20 cellular contexts compared by ENCODE assay signal in the genomic region with DNA sequence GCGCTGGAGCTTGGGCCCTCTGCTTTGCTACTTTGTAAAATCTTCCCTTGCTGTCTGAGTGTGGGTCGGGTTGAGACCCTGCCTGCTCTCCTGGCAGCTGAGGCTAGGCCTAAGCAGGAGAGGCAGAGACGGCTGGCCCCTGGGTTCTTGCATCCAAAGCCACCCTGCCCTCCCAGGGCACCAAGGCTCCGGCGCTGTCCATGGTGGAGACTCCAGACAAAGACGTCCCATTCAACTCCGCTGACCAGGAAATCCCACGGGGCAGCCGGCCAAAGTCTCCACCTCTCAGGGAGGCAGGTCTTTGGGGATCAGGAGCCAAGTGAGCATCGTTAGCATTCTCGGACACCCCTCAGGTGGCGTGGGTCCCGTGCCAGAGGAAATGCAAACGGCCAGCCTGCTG. TPM values are rescaled to one million over a fixed set of nuclear protein-coding genes. Genes with fewer than 3 reads are reported as not detected.
DNase-seq lines count a peak whose midpoint lies in the region; ATAC-seq and TF ChIP-seq lines count a peak whose summit lies in the region.
"Had no signal": no experiment of that assay in that cellular context is flagged by ENCODE, and none has a peak within 500 bp of the region (broad histone marks: within the 10 kb centered on the region; RNA-seq: fewer than 3 reads in every experiment).

No MANE protein-coding gene starts in this region.

- no peak overlapping the region for H2AFZ ChIP-seq in mesenchymal stem cell (ENCODE audit: low read depth, low read length)
- H2AFZ ChIP-seq: PC-9 had no signal

- no peak overlapping the region for H2BK12ac ChIP-seq in mesenchymal stem cell (ENCODE audit: low read length in 2 of 2)

- H3K23ac ChIP-seq in mesenchymal stem cell (ENCODE audit: low read length in 2 of 2): no peak overlapping the region

- 48% methylated on average over 14 of the region's 14 CpGs for WGBS in mesenchymal stem cell

- H4K91ac ChIP-seq in mesenchymal stem cell (ENCODE audit: low read length): no peak overlapping the region

- no peaks in the 10 kb centered on the region for H3K79me1 ChIP-seq in mesenchymal stem cell (replicated peaks; ENCODE audit: low read length, poor library complexity, severe bottlenecking)

- H3K18ac ChIP-seq in mesenchymal stem cell (ENCODE audit: low read depth in 1 of 2, low read length in 2 of 2): no peak overlapping the region

- H3K4me1 Mint-ChIP-seq in Calu3 (ENCODE audit: low read depth, unreplicated experiment) (no peaks in the 10 kb centered on the region), endothelial cell (ENCODE audit: unreplicated experiment) (no peaks in the 10 kb centered on the region)
- H3K4me1 Mint-ChIP-seq: memory B cell had no signal

- H3K9ac ChIP-seq in mesenchymal stem cell (ENCODE audit: low read length): no peak overlapping the region
- H3K9ac ChIP-seq: KMS-11 had no signal

- H3K36me3 Mint-ChIP-seq in Calu3 (ENCODE audit: insufficient read depth, unreplicated experiment) (no peaks in the 10 kb centered on the region), endothelial cell (ENCODE audit: low read depth, unreplicated experiment) (peaks cover 6% of the 10 kb centered on the region)
- H3K36me3 Mint-ChIP-seq: memory B cell had no signal

- intact Hi-C loops in Calu3 (cut with micrococcal nuclease; ENCODE audit: unreplicated experiment): no loop called here

- no peak overlapping the region for H2BK5ac ChIP-seq in mesenchymal stem cell (ENCODE audit: low read depth, low read length, poor library complexity, severe bottlenecking)

- no peak for TF ChIP-seq POLR2A in GM18505 (IDR thresholded peaks at IDR 0.05; ENCODE audit: borderline replicate concordance, extremely low read depth, insufficient read depth, insufficient read length)

- H3K4me3 ChIP-seq in SJCRH30 (no peak overlapping the region), mesenchymal stem cell (ENCODE audit: insufficient read depth in 1 of 2, low read depth in 1 of 2, low read length in 2 of 2) (no peak overlapping the region)
- H3K4me3 ChIP-seq: gastrocnemius medialis, PC-9 had no signal

- H3K27ac ChIP-seq in SJCRH30 (no peak overlapping the region), mesenchymal stem cell (ENCODE audit: low read length, poor library complexity, severe bottlenecking) (no peak overlapping the region)
- H3K27ac ChIP-seq: gastrocnemius medialis, KMS-11, PC-9 had no signal

- no peaks in the 10 kb centered on the region for H3K27me3 ChIP-seq in SJCRH30
- peaks cover 12 to 27% of the 10 kb centered on the region in 2 experiments for H3K27me3 ChIP-seq in mesenchymal stem cell (ENCODE audit: control insufficient read depth in 1 of 2, insufficient read depth in 1 of 2, low read length in 2 of 2)

- no peaks in the 10 kb centered on the region for H3K9me3 Mint-ChIP-seq in Calu3 (ENCODE audit: low read depth, unreplicated experiment)
- no peaks in the 10 kb centered on the region for H3K9me3 Mint-ChIP-seq in endothelial cell (ENCODE audit: unreplicated experiment)
- H3K9me3 Mint-ChIP-seq: memory B cell had no signal

- no peaks in the 10 kb centered on the region for H3K36me3 ChIP-seq in SJCRH30
- peaks cover 0 to 4% of the 10 kb centered on the region in 2 experiments for H3K36me3 ChIP-seq in mesenchymal stem cell (ENCODE audit: control insufficient read depth in 1 of 2, insufficient read depth in 2 of 2, low read depth in 1 of 2, low read length in 2 of 2)
- H3K36me3 ChIP-seq: gastrocnemius medialis had no signal

- no peak overlapping the region for H4K8ac ChIP-seq in mesenchymal stem cell (ENCODE audit: low read length)

- H2AK5ac ChIP-seq in mesenchymal stem cell (ENCODE audit: low read length, severe bottlenecking): no peak overlapping the region

- no peak for TF ChIP-seq CTCF in Calu3 (IDR thresholded peaks at IDR 0.05; ENCODE audit: unreplicated experiment)
- TF ChIP-seq CTCF in endothelial cell (IDR thresholded peaks at IDR 0.05; ENCODE audit: unreplicated experiment): no peak

- H3K4ac ChIP-seq in mesenchymal stem cell (ENCODE audit: low read depth in 1 of 2, low read length in 2 of 2): no peak overlapping the region

- H3K27me3 Mint-ChIP-seq in Calu3 (ENCODE audit: unreplicated experiment) (peaks cover 16% of the 10 kb centered on the region), endothelial cell (ENCODE audit: unreplicated experiment) (peaks cover 7% of the 10 kb centered on the region)

- H3K27ac Mint-ChIP-seq in Calu3 (ENCODE audit: unreplicated experiment) (no peak overlapping the region), endothelial cell (ENCODE audit: unreplicated experiment) (no peak overlapping the region)
- H3K27ac Mint-ChIP-seq: memory B cell had no signal

- no peak overlapping the region for H3K14ac ChIP-seq in mesenchymal stem cell (ENCODE audit: low read length in 2 of 2)

- no peak overlapping the region for H2BK15ac ChIP-seq in mesenchymal stem cell (ENCODE audit: low read depth, poor library complexity, severe bottlenecking)

- H3K9me3 ChIP-seq in SJCRH30 (replicated peaks): peaks cover 10% of the 10 kb centered on the region
- no peaks in the 10 kb centered on the region for H3K9me3 ChIP-seq in mesenchymal stem cell (ENCODE audit: control insufficient read depth, low read length)
- H3K9me3 ChIP-seq: gastrocnemius medialis had no signal

- ATAC-seq in HG03521 (IDR thresholded peaks at IDR 0.05; ENCODE audit: unreplicated experiment) (no peak), GM18505 (IDR thresholded peaks at IDR 0.05; ENCODE audit: unreplicated experiment) (no peak)
- ATAC-seq: gastrocnemius medialis; stimulated activated naive CD8-positive, alpha-beta T cell treated with anti-CD3 and anti-CD28 coated beads, Interleukin-15, Interleukin-2, amounts not matched to agents 100 U/mL and 50 U/mL, for 24 hours had no signal

- no peak overlapping the region for H2BK120ac ChIP-seq in mesenchymal stem cell (ENCODE audit: low read depth, low read length)

- no peak overlapping the region for H3K4me2 ChIP-seq in mesenchymal stem cell (ENCODE audit: low read length, poor library complexity, severe bottlenecking)
- H3K4me2 ChIP-seq: KMS-11, PC-9 had no signal

- CTCF ChIA-PET in Calu3 (lab: Charles Lee): interaction anchor here (1.5 kb wide), 1 partner anchor 93 kb away, joined by 5 read pairs; no protein-coding TSS in a partner anchor

- no TSS peak for BruUV-seq in Calu3 (replicated peaks; lab: Mats Ljungman, UMichigan)

- DNase-seq in Calu3 (peak; percentile 59), SJCRH30 (peak; percentile 51 to 53), endothelial cell (ENCODE audit: low spot score) (peak; percentile 69), mesenchymal stem cell (peak; percentile 51), SKM-1 (lab: John Stamatoyannopoulos, UW; ENCODE audit: unreplicated experiment) (no peak), hippocampal formation (lab: John Stamatoyannopoulos, UW) (no peak)
- DNase-seq: activated naive CD4-positive, alpha-beta T cell treated with Interleukin-2 at 50 U/mL for 16 hours; cortex of kidney; gastrocnemius medialis; NCI-H2171; stimulated activated CD4-positive, alpha-beta T cell treated with anti-CD3 and anti-CD28 coated beads, Interleukin-4, amount 100 ng/mL, for 4 hours; stimulated activated naive CD8-positive, alpha-beta T cell treated with anti-CD3 and anti-CD28 coated beads, Interleukin-15, Interleukin-2, amounts not matched to agents 100 U/mL and 50 U/mL, for 24 hours had no signal

- H3K4me1 ChIP-seq in SJCRH30 (peaks cover 1% of the 10 kb centered on the region; the same call in 1 of the 2 replicates), mesenchymal stem cell (ENCODE audit: control insufficient read depth, insufficient read depth, low read depth, low read length) (peaks cover 7% of the 10 kb centered on the region)

- H3K4me3 Mint-ChIP-seq in Calu3 (ENCODE audit: low read depth, unreplicated experiment) (no peak overlapping the region), endothelial cell (ENCODE audit: unreplicated experiment) (no peak overlapping the region)
- H3K4me3 Mint-ChIP-seq: memory B cell had no signal

RNA-seq across cellular contexts. Expression of a gene that starts 2.6 kb away (rescaled TPM):
- total RNA-seq in Calu3 (2022): not detected in 2 replicates
- total RNA-seq in SJCRH30 (2014; rRNA removed; shearing (Covaris generic)): not detected in 2 replicates
- not detected for total RNA-seq in endothelial cell (ENCODE audit: unreplicated experiment)
- not detected for polyA plus RNA-seq in mesenchymal stem cell (2013, experiment 1 of 2)
- polyA plus RNA-seq in mesenchymal stem cell (2013, experiment 2 of 2): not detected
- total RNA-seq: activated CD8-positive, alpha-beta memory T cell treated with anti-CD3 and anti-CD28 coated beads for 36 hours; gastrocnemius medialis; PC-9; pulmonary artery endothelial cell; T-helper 2 cell treated with Interferon-gamma antibody and Interleukin-4, amounts not matched to agents 100 ng/mL and 5 ng/mL, for 36 hours had no signal

RNA-seq across cellular contexts. Expression of a gene that starts 26.7 kb away (rescaled TPM):
- total RNA-seq in Calu3 (2022) (33.3 and 38.3 TPM in 2 replicates), endothelial cell (ENCODE audit: unreplicated experiment) (1.5 TPM)
- 3.4 and 3.6 TPM in 2 replicates for total RNA-seq in SJCRH30 (2014; rRNA removed; shearing (Covaris generic))
- 0.11 TPM for polyA plus RNA-seq in mesenchymal stem cell (2013, experiment 1 of 2)
- 0.11 TPM for polyA plus RNA-seq in mesenchymal stem cell (2013, experiment 2 of 2)
- total RNA-seq: activated CD8-positive, alpha-beta memory T cell treated with anti-CD3 and anti-CD28 coated beads for 36 hours; T-helper 2 cell treated with Interferon-gamma antibody and Interleukin-4, amounts not matched to agents 100 ng/mL and 5 ng/mL, for 36 hours had no signal

Comparison
In these comparisons a context has a peak if more than half of its experiments do, and no peak if none do; other contexts are left out.
1. DNase-seq: peak in Calu3 (single experiment), SJCRH30 (2 of 2), endothelial cell (single experiment) and mesenchymal stem cell (single experiment); none in SKM-1 (single experiment) and hippocampal formation (0 of 2).